12 cellular contexts compared by ENCODE assay signal in the genomic region with DNA sequence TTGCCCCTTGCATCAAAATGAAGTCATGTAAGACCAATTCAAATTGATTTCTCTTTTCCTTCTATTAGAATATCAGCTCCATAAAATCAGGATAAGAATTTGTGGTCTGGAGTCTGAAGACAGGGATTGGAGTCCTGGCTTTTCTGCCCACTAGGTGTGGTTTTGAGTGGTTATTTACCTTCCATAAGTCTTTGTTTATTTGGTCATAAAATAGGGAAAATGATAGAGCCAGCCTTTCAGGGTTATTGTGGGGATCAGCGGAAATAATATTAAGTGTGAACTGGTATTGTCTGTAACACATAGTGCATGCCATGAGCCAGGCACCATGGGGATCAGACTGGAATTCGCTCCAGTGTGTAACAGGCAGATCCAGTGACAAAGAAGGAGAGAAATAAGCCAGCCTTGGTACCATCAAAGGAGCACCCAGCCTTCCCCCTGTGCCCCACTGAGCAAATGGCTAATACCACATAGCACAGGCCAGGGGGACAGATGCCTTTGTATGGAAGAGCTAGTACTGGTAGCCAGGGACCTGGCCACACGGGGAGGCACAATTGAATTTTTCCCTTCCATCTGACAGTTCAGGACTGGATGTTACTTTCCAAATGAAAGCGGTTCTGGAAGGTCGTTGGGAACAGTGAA.
DNase-seq lines count a peak whose midpoint lies in the region; ATAC-seq and TF ChIP-seq lines count a peak whose summit lies in the region.
"Had no signal": no experiment of that assay in that cellular context is flagged by ENCODE, and none has a peak within 500 bp of the region (broad histone marks: within the 10 kb centered on the region; RNA-seq: fewer than 3 reads in every experiment).

No MANE protein-coding gene starts in this region.

- H3K4me1 ChIP-seq in RWPE2 (ENCODE audit: insufficient read depth, poor library complexity, severe bottlenecking), result peaks cover 26% of the 10 kb centered on the region
- no peaks in the 10 kb centered on the region for H3K4me1 ChIP-seq in prostate gland (replicated peaks)
- H3K4me1 ChIP-seq in CD4-positive, alpha-beta memory T cell (ENCODE audit: insufficient read depth, low read length), result no peaks in the 10 kb centered on the region

- H3K9me3 Mint-ChIP-seq in CD4-positive, alpha-beta memory T cell, result peaks cover 0 to 7% (median 0%) of the 10 kb centered on the region in 8 donors
- H3K9me3 Mint-ChIP-seq: dendritic cell treated with granulocyte-macrophage colony-stimulating factor and Interleukin-4, amounts not matched to agents 40 ng/mL and 50 ng/mL, for 4 days had no signal

- 54% methylated on average over 5 of the region's 5 CpGs for WGBS in prostate gland

- H3K27ac ChIP-seq in RWPE2 (ENCODE audit: poor library complexity, severe bottlenecking) (peak overlapping the region; percentile 82), prostate gland (peak overlapping the region; percentile 26 to 48)
- H3K27ac ChIP-seq in CD4-positive, alpha-beta memory T cell (ENCODE audit: low read depth, low read length), result no peak overlapping the region

- H3K4me1 Mint-ChIP-seq in CD4-positive, alpha-beta memory T cell, result no peaks in the 10 kb centered on the region

- POLR2A ChIA-PET in CD4-positive, alpha-beta memory T cell (lab: Charles Lee; ENCODE audit: partially characterized antibody), result no interaction called here

- no peaks in the 10 kb centered on the region for H3K36me3 Mint-ChIP-seq in CD4-positive, alpha-beta memory T cell

- peak; percentile 33 for DNase-seq in ACHN
- no peak for DNase-seq in RWPE2 (ENCODE audit: low spot score)
- no peak for DNase-seq in Right ventricle myocardium superior
- DNase-seq in prostate gland (ENCODE audit: low spot score), result no peak
- no peak for DNase-seq in activated CD4-positive, alpha-beta T cell treated with anti-CD3 and anti-CD28 coated beads for 1 hour
- DNase-seq in CD4-positive, alpha-beta memory T cell, result no peak
- DNase-seq: activated naive CD4-positive, alpha-beta T cell treated with Interleukin-2 at 50 U/mL for 16 hours; SHP77 had no signal

- intact Hi-C loops in Right ventricle myocardium superior (cut with DNase I) (no loop called here), prostate gland (cut with DNase I) (no loop called here)
- intact Hi-C loops in CD4-positive, alpha-beta memory T cell (cut with micrococcal nuclease), result no loop called here

- H3K27me3 ChIP-seq in RWPE2 (ENCODE audit: insufficient read depth, poor library complexity, severe bottlenecking), result no peaks in the 10 kb centered on the region
- no peaks in the 10 kb centered on the region for H3K27me3 ChIP-seq in prostate gland (replicated peaks; ENCODE audit: insufficient read depth)
- no peaks in the 10 kb centered on the region for H3K27me3 ChIP-seq in CD4-positive, alpha-beta memory T cell (ENCODE audit: insufficient read depth, low read length)

- H3K9me3 ChIP-seq in RWPE2 (ENCODE audit: severe bottlenecking), result no peaks in the 10 kb centered on the region
- H3K9me3 ChIP-seq in prostate gland, result no peaks in the 10 kb centered on the region
- no peaks in the 10 kb centered on the region for H3K9me3 ChIP-seq in CD4-positive, alpha-beta memory T cell (ENCODE audit: control insufficient read depth in 1 of 2, low read length in 2 of 2)

- H3K4me3 Mint-ChIP-seq in CD4-positive, alpha-beta memory T cell, result no peak overlapping the region
- H3K4me3 Mint-ChIP-seq: dendritic cell treated with granulocyte-macrophage colony-stimulating factor and Interleukin-4, amounts not matched to agents 40 ng/mL and 50 ng/mL, for 4 days had no signal

- no peak overlapping the region for H3K4me3 ChIP-seq in RWPE2 (ENCODE audit: severe bottlenecking)
- H3K4me3 ChIP-seq in prostate gland, result no peak overlapping the region
- H3K4me3 ChIP-seq in CD4-positive, alpha-beta memory T cell (ENCODE audit: low read length in 2 of 2), result no peak overlapping the region

- CTCF ChIA-PET in CD4-positive, alpha-beta memory T cell (lab: Charles Lee; ENCODE audit: partially characterized antibody), result no interaction called here

- H3K27ac Mint-ChIP-seq in CD4-positive, alpha-beta memory T cell, result no peak overlapping the region
- H3K27ac Mint-ChIP-seq: dendritic cell treated with granulocyte-macrophage colony-stimulating factor and Interleukin-4, amounts not matched to agents 40 ng/mL and 50 ng/mL, for 4 days had no signal

- H3K36me3 ChIP-seq in RWPE2 (ENCODE audit: low read depth) (no peaks in the 10 kb centered on the region), prostate gland (no peaks in the 10 kb centered on the region)
- H3K36me3 ChIP-seq in CD4-positive, alpha-beta memory T cell (ENCODE audit: insufficient read depth, low read length), result no peaks in the 10 kb centered on the region

- H3K27me3 Mint-ChIP-seq in CD4-positive, alpha-beta memory T cell, result peaks cover 0 to 3% of the 10 kb centered on the region in 2 donors
- H3K27me3 Mint-ChIP-seq: dendritic cell treated with granulocyte-macrophage colony-stimulating factor and Interleukin-4, amounts not matched to agents 40 ng/mL and 50 ng/mL, for 4 days had no signal

- TF ChIP-seq POLR2A in prostate gland (IDR thresholded peaks at IDR 0.05), result no peak

- in situ Hi-C loops in ACHN (cut with HindIII; ENCODE audit: low pct_ligation_motif_present, low pct_unique_long_range_greater_than_20kb, low sequenced_read_pairs), result no loop called here

- ATAC-seq in RWPE2 (ENCODE audit: low read depth), result peak; percentile 15; the same call in 2 of the 3 replicates
- ATAC-seq in Right ventricle myocardium superior (ENCODE audit: poor library complexity), result peak; percentile 58
- no peak for ATAC-seq in GM18870 (IDR thresholded peaks at IDR 0.05; ENCODE audit: unreplicated experiment)
- no peak for ATAC-seq in HG03025 (IDR thresholded peaks at IDR 0.05; ENCODE audit: low FRiP score, unreplicated experiment)
- ATAC-seq: activated CD4-positive, CD25-positive, alpha-beta regulatory T cell treated with anti-CD3 and anti-CD28 coated beads, Interleukin-2, amount 50 U/mL, for 24 hours had no signal

- TF ChIP-seq CTCF in RWPE2 (IDR thresholded peaks at IDR 0.05; ENCODE audit: poor library complexity, severe bottlenecking), result no peak
- no peak for TF ChIP-seq CTCF in prostate gland (IDR thresholded peaks at IDR 0.05)

Comparison
In these comparisons a context has a peak if more than half of its experiments do, and no peak if none do; other contexts are left out.
1. ATAC-seq: peak in RWPE2 (single experiment) and Right ventricle myocardium superior (single experiment); none in GM18870 (single experiment) and HG03025 (single experiment).